1 cellular context compared by ENCODE assay signal in the genomic region with DNA sequence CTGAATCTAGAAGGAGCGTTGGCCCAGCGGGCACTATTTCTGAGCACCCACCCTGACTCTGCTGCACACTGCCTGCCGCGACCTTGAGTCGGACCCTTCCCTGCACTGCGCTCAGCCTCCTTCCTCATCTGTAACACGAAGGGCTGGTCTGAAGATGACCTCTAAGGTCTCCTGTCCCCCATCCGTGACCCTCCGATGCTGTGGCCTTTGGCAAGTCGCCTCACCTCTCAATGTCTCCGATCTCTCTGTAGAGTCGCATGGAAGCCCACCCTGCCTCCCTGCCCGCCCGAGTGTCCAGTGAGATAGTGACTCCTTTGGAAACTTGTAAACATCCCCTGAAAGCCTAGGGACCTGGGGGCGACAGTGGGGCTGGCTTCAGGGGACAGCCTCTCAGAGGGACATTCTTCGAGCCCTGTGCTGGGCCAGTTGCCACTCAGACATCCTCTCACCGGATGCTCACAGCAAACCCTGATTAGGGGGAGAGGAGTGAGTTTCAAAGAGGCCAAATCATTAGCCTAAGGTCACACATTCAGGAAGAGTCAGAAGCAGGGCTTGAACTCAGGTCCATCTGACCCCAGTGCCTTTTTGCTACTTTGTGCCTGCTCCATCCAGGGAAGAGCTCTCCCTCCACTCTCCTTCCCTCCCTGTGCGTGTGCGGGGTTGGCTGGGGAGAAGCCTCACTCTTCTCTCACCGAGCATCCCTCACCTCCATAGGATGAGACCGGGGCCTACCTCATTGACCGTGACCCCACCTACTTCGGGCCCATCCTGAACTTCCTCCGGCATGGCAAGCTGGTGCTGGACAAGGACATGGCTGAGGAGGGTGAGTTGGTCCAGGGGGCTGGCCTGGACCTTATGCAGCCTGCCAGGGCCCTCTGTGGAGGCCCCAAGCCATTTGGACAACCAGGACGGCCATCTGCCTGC.
TF ChIP-seq lines count a peak whose summit lies in the region.

No MANE protein-coding gene starts in this region.

TF ChIP-seq in HepG2, 621 proteins besides CTCF, POLR2A, EP300 and RAD21:
- no peak for TF ChIP-seq ZNF431 (CRISPR knock-in tag; IDR thresholded peaks at IDR 0.05; ENCODE audit: borderline replicate concordance, low read depth)
